ENCODE assay signal across 1 cellular context in genomic region chr9:97510797-97511761, GRCh38.
TF ChIP-seq lines count a peak whose summit lies in the region.

No MANE protein-coding gene starts in this region.

TF ChIP-seq in SK-N-SH, 30 proteins besides CTCF, POLR2A, EP300 and RAD21 (continued from another document):
- TF ChIP-seq USF2 (IDR thresholded peaks at IDR 0.05; ENCODE audit: borderline replicate concordance, low read depth, low read length) (no peak), FOSL2 (IDR thresholded peaks at IDR 0.05; ENCODE audit: borderline replicate concordance, low read depth) (no peak)
